In genomic region chr6:168609914-168610490, GRCh38 we compare ENCODE assay signal across 31 cellular contexts.
DNase-seq lines count a peak whose midpoint lies in the region; ATAC-seq, FAIRE-seq and TF ChIP-seq lines count a peak whose summit lies in the region.
"Had no signal": no experiment of that assay in that cellular context is flagged by ENCODE, and none has a peak within 500 bp of the region (broad histone marks: within the 10 kb centered on the region; RNA-seq: fewer than 3 reads in every experiment).

No MANE protein-coding gene starts in this region.

- H3K9ac ChIP-seq in HepG2 (ENCODE audit: insufficient read depth, low read depth, low read length): no peak overlapping the region

- no TSS peak for BruUV-seq in HepG2 (replicated peaks; lab: Mats Ljungman, UMichigan)

- TF ChIP-seq EP300 in HepG2 (IDR thresholded peaks at IDR 0.05; ENCODE audit: low read depth in 2 of 2, low read length in 2 of 2): no peak
- TF ChIP-seq EP300 in HepG2 (CRISPR knock-in tag; IDR thresholded peaks at IDR 0.05; ENCODE audit: borderline replicate concordance): no peak

- H3K27ac ChIP-seq in HepG2 (ENCODE audit: extremely low read length, insufficient read depth, low read length) (no peak overlapping the region), right lobe of liver (no peak overlapping the region), epithelial cell of prostate (peak overlapping the region; percentile 99), muscle layer of duodenum (ENCODE audit: low read length) (peak overlapping the region; percentile 57), uterus (peak overlapping the region; percentile 82 to 84)
- H3K27ac ChIP-seq: 22Rv1, SK-N-MC had no signal

- WGBS in HepG2 (ENCODE audit: low lambda C conversion rate): 9% methylated on average over 9 of the region's 9 CpGs
- 40% methylated on average over 9 of the region's 9 CpGs for WGBS in right lobe of liver (ENCODE audit: insufficient coverage, low coverage, low lambda C conversion rate, missing lambda C conversion rate)

- no peak for TF ChIP-seq RAD21 in HepG2 (CRISPR knock-in tag; IDR thresholded peaks at IDR 0.05)

- H3K9me3 ChIP-seq in HepG2 (ENCODE audit: low read length) (peaks cover 4% of the 10 kb centered on the region; the same call in 1 of the 2 replicates), right lobe of liver (no peaks in the 10 kb centered on the region), muscle layer of duodenum (ENCODE audit: control insufficient read depth in 1 of 2, low read length in 2 of 2) (no peaks in the 10 kb centered on the region), uterus (no peaks in the 10 kb centered on the region)
- H3K9me3 ChIP-seq: BE2C had no signal

- H3K79me2 ChIP-seq in HepG2 (ENCODE audit: insufficient read depth, low read length): no peaks in the 10 kb centered on the region

- TF ChIP-seq POLR2A in HepG2 (IDR thresholded peaks at IDR 0.05; ENCODE audit: insufficient read depth in 1 of 2, low read depth in 2 of 2, low read length in 2 of 2) (no peak), right lobe of liver (IDR thresholded peaks at IDR 0.05) (no peak), uterus (IDR thresholded peaks at IDR 0.05) (peak in 1 of 2 donors; percentile 23)

- no peak for DNase-seq in HepG2 (ENCODE audit: low spot score)
- no peak for DNase-seq in right lobe of liver
- no peak for DNase-seq in epithelial cell of prostate (ENCODE audit: low read depth, low spot score)
- peak; percentile 57 to 90 for DNase-seq in uterus
- no peak for DNase-seq in DMS 273 treated with DMSO at 0.1 percent for 48 hours (lab: John Stamatoyannopoulos, UW)
- DNase-seq in activated gamma-delta T cell (lab: John Stamatoyannopoulos, UW): no peak
- DNase-seq: ACHN; BE2C; CD4-positive, CD25-positive, alpha-beta regulatory T cell; DMS79; EL; GDM1; HCEC 1CT; Karpas-422; NCI-H1092 treated with DMSO at 0.1 percent for 48 hours; NCI-H1436; NCI-H187; NCI-H2081 treated with DMSO at 0.1 percent for 48 hours; NCI-H2171; NCI-H226; NCI-H510A; NCI-H69; SIG-M5 had no signal

- H4K20me1 ChIP-seq in HepG2 (ENCODE audit: insufficient read depth, low read length): no peaks in the 10 kb centered on the region

- no peak overlapping the region for H3K4me2 ChIP-seq in HepG2 (ENCODE audit: low read depth, low read length)

- TF ChIP-seq CTCF in HepG2 (CRISPR knock-in tag; IDR thresholded peaks at IDR 0.05) (no peak), right lobe of liver (IDR thresholded peaks at IDR 0.05) (no peak), uterus (IDR thresholded peaks at IDR 0.05) (no peak)

- ATAC-seq in HepG2 (no peak), right lobe of liver (no peak), HG02759 (IDR thresholded peaks at IDR 0.05; ENCODE audit: unreplicated experiment) (no peak)
- ATAC-seq: GM12878, Panc1 had no signal

- peaks cover 1 to 42% of the 10 kb centered on the region in 2 experiments; a peak in 4 of 5 replicates for H3K27me3 ChIP-seq in HepG2 (ENCODE audit: control insufficient read depth in 1 of 2, insufficient read depth in 2 of 2, low read length in 2 of 2)
- no peaks in the 10 kb centered on the region for H3K27me3 ChIP-seq in right lobe of liver
- no peaks in the 10 kb centered on the region for H3K27me3 ChIP-seq in muscle layer of duodenum (ENCODE audit: low read depth, low read length)
- no peaks in the 10 kb centered on the region for H3K27me3 ChIP-seq in uterus
- H3K27me3 ChIP-seq: BE2C had no signal

- POLR2A ChIA-PET in HepG2 (lab: Yijun Ruan, JAX): no interaction called here

- no peaks in the 10 kb centered on the region for H3K4me1 ChIP-seq in HepG2 (ENCODE audit: insufficient read depth, low read length)
- H3K4me1 ChIP-seq in right lobe of liver: no peaks in the 10 kb centered on the region
- H3K4me1 ChIP-seq in muscle layer of duodenum (ENCODE audit: control insufficient read depth in 1 of 2, insufficient read depth in 2 of 2, low read length in 2 of 2): no peaks in the 10 kb centered on the region
- peaks cover 0 to 3% of the 10 kb centered on the region in 2 donors for H3K4me1 ChIP-seq in uterus
- H3K4me1 ChIP-seq: BE2C had no signal

- FAIRE-seq in HepG2 (lab: Jason Lieb, UNC): no peak
- FAIRE-seq: D721Med, GM12878, H1 had no signal

- H3K36me3 ChIP-seq in HepG2 (replicated peaks in 1 of 2; ENCODE audit: control insufficient read depth in 1 of 2, insufficient read depth in 2 of 2, low read length in 2 of 2) (no peaks in the 10 kb centered on the region), right lobe of liver (no peaks in the 10 kb centered on the region), muscle layer of duodenum (ENCODE audit: control insufficient read depth in 1 of 2, insufficient read depth in 2 of 2, low read length in 2 of 2) (no peaks in the 10 kb centered on the region), uterus (no peaks in the 10 kb centered on the region)
- H3K36me3 ChIP-seq: BE2C had no signal

- no peak overlapping the region for H2AFZ ChIP-seq in HepG2 (ENCODE audit: low read length)

- H3K4me3 ChIP-seq in HepG2 (replicated peaks in 1 of 3; ENCODE audit: insufficient read depth in 1 of 3, low read depth in 2 of 3, low read length in 3 of 3) (no peak overlapping the region), right lobe of liver (no peak overlapping the region), muscle layer of duodenum (ENCODE audit: low read depth in 1 of 2, low read length in 2 of 2) (no peak overlapping the region), uterus (no peak overlapping the region)
- H3K4me3 ChIP-seq: GM12878, SK-N-MC had no signal

- in situ Hi-C loops in HepG2 (cut with HindIII; ENCODE audit: extremely low pct_ligation_motif_present, low pct_unique_long_range_greater_than_20kb): no loop called here

- CTCF ChIA-PET in HepG2 (lab: Yijun Ruan, JAX; ENCODE audit: low intra/inter-chr PET ratio, low total read pairs): no interaction called here

- intact Hi-C loops in HepG2 (cut with micrococcal nuclease; ENCODE audit: unreplicated experiment) (no loop called here), right lobe of liver (cut with DNase I) (no loop called here), uterus (cut with DNase I; ENCODE audit: low total_unique reads) (no loop called here)

TF ChIP-seq in HepG2, 621 proteins besides CTCF, POLR2A, EP300 and RAD21:
- 0 out of 2 replicates have a peak, but pooled peaks have one; percentile 6 for TF ChIP-seq MNT (IDR thresholded peaks at IDR 0.05)
- no peak for TF ChIP-seq PRMT3 (CRISPR knock-in tag; IDR thresholded peaks at IDR 0.05; ENCODE audit: borderline replicate concordance, low read depth)
- TF ChIP-seq ZFP90 (CRISPR knock-in tag; IDR thresholded peaks at IDR 0.05; ENCODE audit: borderline replicate concordance): no peak
- peak; percentile 61 for TF ChIP-seq CREB1 (IDR thresholded peaks at IDR 0.05)
- no peak for TF ChIP-seq CREB1 (CRISPR knock-in tag; IDR thresholded peaks at IDR 0.05)
- 0 out of 2 replicates have a peak, but pooled peaks have one; percentile 17 for TF ChIP-seq HNF4G (IDR thresholded peaks at IDR 0.05; ENCODE audit: borderline replicate concordance, low read depth, low read length)
- TF ChIP-seq HNF4G (CRISPR knock-in tag; IDR thresholded peaks at IDR 0.05; ENCODE audit: borderline replicate concordance, low read depth): no peak
- no peak for TF ChIP-seq DPF2 (CRISPR knock-in tag; IDR thresholded peaks at IDR 0.05; ENCODE audit: borderline replicate concordance, low read depth)
- TF ChIP-seq HNF4A (CRISPR knock-in tag; IDR thresholded peaks at IDR 0.05): 0 out of 2 replicates have a peak, but pooled peaks have one; percentile 23
- peak; percentile 80 for TF ChIP-seq ATF7 (IDR thresholded peaks at IDR 0.05)
- no peak for TF ChIP-seq ATF7 (CRISPR knock-in tag; IDR thresholded peaks at IDR 0.05)

Comparison
In these comparisons a context has a peak if more than half of its experiments do, and no peak if none do; other contexts are left out.
1. DNase-seq: peak in uterus (2 of 2); none in HepG2 (single experiment), right lobe of liver (0 of 3), epithelial cell of prostate (single experiment), DMS 273 treated with DMSO at 0.1 percent for 48 hours (single experiment) and activated gamma-delta T cell (single experiment).
2. H3K27ac ChIP-seq: peak in epithelial cell of prostate (single experiment), muscle layer of duodenum (single experiment) and uterus (2 of 2); none in HepG2 (single experiment) and right lobe of liver (0 of 3).